In the genomic region with DNA sequence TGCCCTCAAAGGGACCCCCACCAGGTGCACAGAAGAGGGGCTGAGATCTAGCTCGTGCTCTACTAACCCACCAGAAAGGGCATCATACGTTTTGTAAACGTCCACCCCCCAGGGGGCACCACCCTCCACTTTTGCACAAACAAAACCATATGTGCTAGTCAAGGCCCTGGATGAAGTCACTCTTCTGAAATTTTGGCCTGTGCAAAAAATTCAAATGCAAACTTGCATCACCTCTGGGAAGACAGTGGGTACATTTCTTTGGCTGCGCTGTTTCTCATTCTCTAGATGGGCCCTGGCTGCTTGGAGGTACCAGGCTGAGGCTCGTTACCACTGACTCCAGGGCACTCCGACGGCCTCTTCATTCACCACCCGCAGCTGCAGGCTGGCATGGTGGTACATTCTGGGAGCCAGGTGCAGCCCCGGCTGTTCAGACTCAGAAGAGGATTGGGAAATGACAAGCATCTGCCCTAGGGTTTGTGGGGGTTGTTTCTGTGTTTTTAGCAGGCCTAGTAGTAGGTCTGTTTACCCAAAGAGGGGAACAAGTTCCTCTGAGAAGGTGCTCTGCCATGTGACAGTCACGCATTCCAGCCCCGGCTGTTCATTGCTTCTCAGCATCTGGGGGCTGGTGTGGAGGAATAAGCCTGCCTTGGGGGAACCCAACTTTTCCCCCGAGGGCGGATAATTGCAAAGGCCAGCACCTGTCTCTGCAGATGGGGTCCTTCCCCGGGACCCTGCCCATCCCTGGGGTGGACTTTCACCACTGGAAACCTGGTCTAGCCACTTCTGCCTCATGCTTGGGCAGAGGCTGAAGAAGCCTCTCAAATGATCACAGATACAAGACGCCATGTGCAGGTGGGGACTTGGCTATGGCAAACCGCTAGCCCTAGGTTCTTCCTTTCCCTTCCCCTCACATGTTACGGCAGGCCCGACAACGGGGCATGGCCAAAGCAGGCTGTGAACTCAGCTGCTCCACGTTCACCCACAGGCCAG, we compare ENCODE assay signal across 10 cellular contexts.
A peak's percentile ranks its signal among the peaks of the same experiment; 100 is the strongest.
DNase-seq lines count a peak whose midpoint lies in the region; ATAC-seq and TF ChIP-seq lines count a peak whose summit lies in the region.
"Had no signal": no experiment of that assay in that cellular context is flagged by ENCODE, and none has a peak within 500 bp of the region (broad histone marks: within the 10 kb centered on the region; RNA-seq: fewer than 3 reads in every experiment).

No MANE protein-coding gene starts in this region.

- peak; percentile 34 for TF ChIP-seq CTCF in HFF-Myc (IDR thresholded peaks at IDR 0.05; ENCODE audit: low read depth, low read length, missing control alignments)

- no peak overlapping the region for H3K4me3 ChIP-seq in HFF-Myc (replicated peaks; ENCODE audit: low read depth, low read length)

- ATAC-seq in HG02759 (IDR thresholded peaks at IDR 0.05; ENCODE audit: unreplicated experiment) (no peak), GM21786 (IDR thresholded peaks at IDR 0.05; ENCODE audit: unreplicated experiment) (no peak)

- DNase-seq in A172 (ENCODE audit: low spot score) (peak; percentile 44), HFF-Myc (ENCODE audit: extremely low read depth, low read depth) (peak; percentile 40), astrocyte of the hippocampus (ENCODE audit: low read depth, low spot score) (peak; percentile 63), hepatic stellate cell (ENCODE audit: low spot score) (peak; percentile 60), UCSD-AML1 (lab: John Stamatoyannopoulos, UW; ENCODE audit: unreplicated experiment) (no peak), HuH-7.5 (ENCODE audit: low spot score) (no peak)
- DNase-seq: C1 segment of cervical spinal cord, NCI-H187 had no signal

Comparison
In these comparisons a context has a peak if more than half of its experiments do, and no peak if none do; other contexts are left out.
1. DNase-seq: peak in A172 (single experiment), HFF-Myc (single experiment), astrocyte of the hippocampus (single experiment) and hepatic stellate cell (single experiment); none in UCSD-AML1 (single experiment) and HuH-7.5 (single experiment).